21 cellular contexts compared by ENCODE assay signal in genomic region chr6:41023114-41023513, GRCh38. TPM values are rescaled to one million over a fixed set of nuclear protein-coding genes. Genes with fewer than 3 reads are reported as not detected.
A peak's percentile ranks its signal among the peaks of the same experiment; 100 is the strongest.
DNase-seq lines count a peak whose midpoint lies in the region; ATAC-seq and TF ChIP-seq lines count a peak whose summit lies in the region.
"Had no signal": no experiment of that assay in that cellular context is flagged by ENCODE, and none has a peak within 500 bp of the region (broad histone marks: within the 10 kb centered on the region; RNA-seq: fewer than 3 reads in every experiment).

No MANE protein-coding gene starts in this region.

- H3K4me2 ChIP-seq in SK-N-SH (no peak overlapping the region), hepatocyte (no peak overlapping the region)

- H2AFZ ChIP-seq in SK-N-SH (ENCODE audit: low read depth) (no peak overlapping the region), hepatocyte (no peak overlapping the region)

- no peaks in the 10 kb centered on the region for H3K79me2 ChIP-seq in SK-N-SH (ENCODE audit: insufficient read depth)
- no peaks in the 10 kb centered on the region for H3K79me2 ChIP-seq in hepatocyte

- H3K36me3 ChIP-seq in SK-N-SH (replicated peaks in 1 of 2; ENCODE audit: control insufficient read depth in 1 of 2, insufficient read depth in 2 of 2, low read length in 1 of 2) (no peaks in the 10 kb centered on the region), SJCRH30 (no peaks in the 10 kb centered on the region), hepatocyte (replicated peaks; ENCODE audit: insufficient read depth, low read depth) (no peaks in the 10 kb centered on the region)
- H3K36me3 ChIP-seq: BE2C had no signal

- H4K20me1 ChIP-seq in SK-N-SH (ENCODE audit: insufficient read depth) (no peaks in the 10 kb centered on the region), hepatocyte (ENCODE audit: insufficient read depth, poor library complexity, severe bottlenecking) (no peaks in the 10 kb centered on the region)

- ATAC-seq in SK-N-SH treated with all-trans-retinoic acid at 6 μM for 48 hours (no peak), GM21786 (IDR thresholded peaks at IDR 0.05; ENCODE audit: unreplicated experiment) (no peak)

- H3F3A ChIP-seq in SK-N-SH (replicated peaks; ENCODE audit: insufficient read depth): no peaks in the 10 kb centered on the region

- CTCF ChIA-PET in SK-N-SH (lab: Yijun Ruan, JAX): interaction anchor here (0.5 to 1.7 kb wide), 9 partner anchors 10 to 1042 kb away, joined by 3 to 4 read pairs (median 3); no protein-coding TSS in a partner anchor

- TF ChIP-seq EP300 in SK-N-SH (IDR thresholded peaks at IDR 0.05; ENCODE audit: borderline replicate concordance in 1 of 2, low read depth in 1 of 2, low read length in 1 of 2): no peak

- peak; percentile 48 for DNase-seq in SK-N-SH
- peak; percentile 10 to 30 for DNase-seq in SJCRH30
- no peak for DNase-seq in hepatocyte (ENCODE audit: low spot score)
- DNase-seq in NK-92 (lab: John Stamatoyannopoulos, UW; ENCODE audit: unreplicated experiment): no peak
- no peak for DNase-seq in NCI-H1417 (lab: John Stamatoyannopoulos, UW)
- no peak for DNase-seq in HUDEP-2 (lab: John Stamatoyannopoulos, UW; ENCODE audit: unreplicated experiment in 76 of 76)
- DNase-seq: BE2C; CD4-positive, CD25-positive, alpha-beta regulatory T cell; DND-41; IMR-90; NCI-H1694 treated with DMSO at 0.1 percent for 48 hours; NCI-H2081 treated with DMSO at 0.1 percent for 48 hours; NCI-H2171 treated with DMSO at 0.1 percent for 48 hours; NCI-H526 treated with DMSO at 0.1 percent for 48 hours; NK-92 treated with Interleukin-12 subunit alpha and Interleukin-12 subunit beta, amount 100 ng/mL, for 24 hours; SW 1271 had no signal

- WGBS in SK-N-SH (ENCODE audit: low lambda C conversion rate): 90% methylated on average over 3 of the region's 3 CpGs
- WGBS in hepatocyte (ENCODE audit: low lambda C conversion rate, missing lambda C conversion rate): 92% methylated on average over 3 of the region's 3 CpGs

- POLR2A ChIA-PET in SK-N-SH (lab: Yijun Ruan, JAX): interaction anchor here (1.3 kb wide), 1 partner anchor 50 kb away, joined by 3 read pairs; the partner anchor contains the start of gene NFYA

- H3K27ac ChIP-seq in SK-N-SH (ENCODE audit: low read depth in 2 of 2, low read length in 1 of 2) (no peak overlapping the region), SJCRH30 (no peak overlapping the region), hepatocyte (peak overlapping the region; percentile 43)

- H3K27me3 ChIP-seq in SK-N-SH (ENCODE audit: insufficient read depth) (no peaks in the 10 kb centered on the region), SJCRH30 (no peaks in the 10 kb centered on the region), hepatocyte (no peaks in the 10 kb centered on the region)
- H3K27me3 ChIP-seq: BE2C had no signal

- peaks cover 0 to 20% of the 10 kb centered on the region in 2 experiments; a peak in 2 of 4 replicates for H3K4me1 ChIP-seq in SK-N-SH (ENCODE audit: control insufficient read depth in 1 of 2, insufficient read depth in 2 of 2, low read depth in 1 of 2, low read length in 1 of 2)
- peaks cover 24% of the 10 kb centered on the region for H3K4me1 ChIP-seq in SJCRH30
- peaks cover 7% of the 10 kb centered on the region for H3K4me1 ChIP-seq in hepatocyte (ENCODE audit: insufficient read depth)

- H3K4me3 ChIP-seq in SK-N-SH (ENCODE audit: low read depth in 2 of 2, low read length in 1 of 2) (no peak overlapping the region), SJCRH30 (no peak overlapping the region), hepatocyte (no peak overlapping the region)

- H3K9me2 ChIP-seq in SK-N-SH (no peaks in the 10 kb centered on the region), hepatocyte (replicated peaks; ENCODE audit: insufficient read depth) (no peaks in the 10 kb centered on the region)

- no peaks in the 10 kb centered on the region for H3K9me3 ChIP-seq in SK-N-SH
- no peaks in the 10 kb centered on the region for H3K9me3 ChIP-seq in SJCRH30 (replicated peaks)
- H3K9me3 ChIP-seq in hepatocyte (ENCODE audit: low read depth): no peaks in the 10 kb centered on the region
- H3K9me3 ChIP-seq: BE2C had no signal

- TF ChIP-seq CTCF in SK-N-SH (IDR thresholded peaks at IDR 0.05) (no peak), hepatocyte (IDR thresholded peaks at IDR 0.05; ENCODE audit: poor library complexity) (no peak)

- no peak for TF ChIP-seq RAD21 in SK-N-SH (IDR thresholded peaks at IDR 0.05; ENCODE audit: low read length)

- no peak overlapping the region for H3K9ac ChIP-seq in SK-N-SH

TF ChIP-seq in SK-N-SH, 30 proteins besides CTCF, POLR2A, EP300 and RAD21:
- TF ChIP-seq SMC3 (IDR thresholded peaks at IDR 0.05; ENCODE audit: low read depth, low read length) (no peak), GATA2 (CRISPR knock-in tag; IDR thresholded peaks at IDR 0.05) (peak; percentile 58)

TF ChIP-seq in SK-N-SH treated with all-trans-retinoic acid at 6 μM for 48 hours, 23 proteins besides CTCF, POLR2A, EP300 and RAD21:
- TF ChIP-seq ZNF565 (CRISPR knock-in tag; conservative IDR thresholded peaks at IDR 0.05; ENCODE audit: low read depth): no peak
- TF ChIP-seq ZFP30 (CRISPR knock-in tag; IDR thresholded peaks at IDR 0.05): no peak

RNA-seq across cellular contexts. Expression of gene UNC5CL, which starts 15.9 kb away (rescaled TPM):
- 0.10 TPM in 2 replicates for polyA plus RNA-seq in SK-N-SH (2012; rRNA removed)
- 0.05 and 0.08 TPM in 2 replicates for polyA plus RNA-seq in SK-N-SH (2012; cell fraction: cytosol; rRNA removed)
- polyA plus RNA-seq in SK-N-SH (2012; cell fraction: nucleus; rRNA removed): 1.1 and 1.2 TPM in 2 replicates
- 0.23 and 0.40 TPM in 2 replicates for total RNA-seq in SJCRH30 (2014; rRNA removed; shearing (Covaris generic))
- total RNA-seq in hepatocyte: 38.1 and 42.9 TPM in 2 replicates
- polyA plus RNA-seq in hepatocyte: 37.1 and 41.3 TPM in 2 replicates
- total RNA-seq: IMR-90 had no signal
- polyA plus RNA-seq: IMR-90 had no signal

RNA-seq across cellular contexts. Expression of gene TSPO2, which starts 19.2 kb away (rescaled TPM):
- polyA plus RNA-seq in SK-N-SH (2012; rRNA removed) (not detected in 2 replicates), hepatocyte (0.36 and 2.7 TPM in 2 replicates)
- polyA plus RNA-seq in SK-N-SH (2012; cell fraction: cytosol; rRNA removed): not detected in 2 replicates
- polyA plus RNA-seq in SK-N-SH (2012; cell fraction: nucleus; rRNA removed): not detected in 2 replicates
- not detected in 2 replicates for total RNA-seq in SJCRH30 (2014; rRNA removed; shearing (Covaris generic))
- total RNA-seq in hepatocyte: 0.27 TPM in 1 of 2 replicates, not detected in the other
- total RNA-seq: A673; CD4-positive, CD25-positive, alpha-beta regulatory T cell; H4; IMR-90; SK-MEL-5 had no signal
- polyA plus RNA-seq: CD4-positive, CD25-positive, alpha-beta regulatory T cell; IMR-90 had no signal

RNA-seq across cellular contexts. Expression of gene APOBEC2, which starts 29.9 kb away (rescaled TPM):
- polyA plus RNA-seq in SK-N-SH (2012; rRNA removed) (not detected in 2 replicates), hepatocyte (2.8 and 4.3 TPM in 2 replicates)
- not detected in 2 replicates for polyA plus RNA-seq in SK-N-SH (2012; cell fraction: cytosol; rRNA removed)
- not detected in 2 replicates for polyA plus RNA-seq in SK-N-SH (2012; cell fraction: nucleus; rRNA removed)
- 7.0 and 7.7 TPM in 2 replicates for total RNA-seq in SJCRH30 (2014; rRNA removed; shearing (Covaris generic))
- total RNA-seq in hepatocyte: 2.9 and 3.1 TPM in 2 replicates
- total RNA-seq: A673; CD4-positive, CD25-positive, alpha-beta regulatory T cell; H4; IMR-90; SK-MEL-5 had no signal
- polyA plus RNA-seq: IMR-90 had no signal

RNA-seq across cellular contexts. Expression of gene OARD1, which starts 49.0 kb away (rescaled TPM):
- polyA plus RNA-seq in SK-N-SH (2012; rRNA removed): 5.6 and 6.4 TPM in 2 replicates
- 9.3 and 15.7 TPM in 2 replicates for polyA plus RNA-seq in SK-N-SH (2012; cell fraction: cytosol; rRNA removed)
- 2.2 and 4.7 TPM in 2 replicates for polyA plus RNA-seq in SK-N-SH (2012; cell fraction: nucleus; rRNA removed)
- 24.8 and 30.8 TPM in 2 replicates for total RNA-seq in SJCRH30 (2014; rRNA removed; shearing (Covaris generic))
- 28.0 and 31.2 TPM in 2 replicates for total RNA-seq in hepatocyte
- 37.7 and 46.4 TPM in 2 replicates for polyA plus RNA-seq in hepatocyte

RNA-seq across cellular contexts. Expression of gene NFYA, which starts 49.7 kb away (rescaled TPM):
- 6.8 and 9.7 TPM in 2 replicates for polyA plus RNA-seq in SK-N-SH (2012; rRNA removed)
- polyA plus RNA-seq in SK-N-SH (2012; cell fraction: cytosol; rRNA removed): 6.8 and 8.1 TPM in 2 replicates
- 10.5 and 17.2 TPM in 2 replicates for polyA plus RNA-seq in SK-N-SH (2012; cell fraction: nucleus; rRNA removed)
- total RNA-seq in SJCRH30 (2014; rRNA removed; shearing (Covaris generic)): 32.4 and 33.3 TPM in 2 replicates
- total RNA-seq in hepatocyte: 25.2 TPM in 2 replicates
- polyA plus RNA-seq in hepatocyte: 16.8 and 18.7 TPM in 2 replicates

Comparison
In these comparisons a context has a peak if more than half of its experiments do, and no peak if none do; other contexts are left out.
1. DNase-seq: peak in SK-N-SH (single experiment) and SJCRH30 (2 of 2); none in hepatocyte (single experiment), NK-92 (single experiment), NCI-H1417 (0 of 3) and HUDEP-2 (0 of 76).
2. RNA of gene UNC5CL, which starts 15.9 kb away (total RNA-seq): 38.1 to 42.9 TPM in hepatocyte; 0.23 to 0.40 TPM in SJCRH30; every median in the first group is over 10 times any median in the second.